ENCODE assay signal across 14 cellular contexts in the genomic region with DNA sequence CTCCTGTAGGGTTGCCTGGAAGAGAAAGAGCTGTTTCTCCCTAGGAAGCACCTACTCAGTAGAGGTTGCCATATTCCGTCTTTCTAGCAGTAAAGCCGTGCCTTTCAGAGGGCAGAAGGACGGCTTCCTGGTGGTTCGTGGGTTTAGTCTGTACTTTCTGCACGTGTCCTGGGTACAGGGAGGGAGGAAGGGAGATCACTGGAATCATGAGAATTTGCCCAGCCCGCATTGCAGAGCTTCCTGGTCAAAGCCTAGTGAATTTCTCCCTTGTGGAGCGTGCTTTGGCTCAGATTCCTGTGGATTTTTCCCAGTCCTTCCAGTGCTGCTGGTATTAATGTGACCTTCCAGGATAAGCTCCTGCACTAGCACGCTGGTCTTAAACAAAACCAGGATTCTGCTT. TPM values are rescaled to one million over a fixed set of nuclear protein-coding genes. Genes with fewer than 3 reads are reported as not detected.
DNase-seq lines count a peak whose midpoint lies in the region; ATAC-seq and TF ChIP-seq lines count a peak whose summit lies in the region.
"Had no signal": no experiment of that assay in that cellular context is flagged by ENCODE, and none has a peak within 500 bp of the region (broad histone marks: within the 10 kb centered on the region; RNA-seq: fewer than 3 reads in every experiment).

No MANE protein-coding gene starts in this region.

- POLR2A ChIA-PET in GM10248 (lab: Yijun Ruan, JAX) = no interaction called here

- 0 out of 2 replicates have a peak overlapping the region, but pooled peaks have one; percentile 1 for H3K9ac ChIP-seq in HUES64 (ENCODE audit: low read depth, low read length)
- no peak overlapping the region for H3K9ac ChIP-seq in mesendoderm (ENCODE audit: low read length)
- H3K9ac ChIP-seq: BLaER1 had no signal

- H3K23ac ChIP-seq in mesendoderm (ENCODE audit: low read length) = no peak overlapping the region

- no peak overlapping the region for H3K4me2 ChIP-seq in mesendoderm (ENCODE audit: low read length)
- H3K4me2 ChIP-seq: BLaER1 had no signal

- no peaks in the 10 kb centered on the region for H3K36me3 Mint-ChIP-seq in chondrocyte (ENCODE audit: low read depth)
- H3K36me3 Mint-ChIP-seq in stimulated activated naive B cell treated with anti-CD40 and anti-IgM and Interleukin-4, amounts not matched to agents 10 μg/mL and 1 μg/mL and 100 μg/mL, for 72 hours = no peaks in the 10 kb centered on the region
- H3K36me3 Mint-ChIP-seq: stimulated activated memory B cell treated with anti-CD40 and anti-IgM and Interleukin-4, amounts not matched to agents 10 μg/mL and 1 μg/mL and 100 μg/mL, for 72 hours; T-cell had no signal

- no peak for ATAC-seq in stimulated activated naive B cell treated with anti-CD40 and anti-IgM and Interleukin-4, amounts not matched to agents 10 μg/mL and 1 μg/mL and 100 μg/mL, for 72 hours (replicated peaks)
- ATAC-seq: stimulated activated memory B cell treated with anti-CD40 and anti-IgM and Interleukin-4, amounts not matched to agents 10 μg/mL and 1 μg/mL and 100 μg/mL, for 72 hours; T-cell had no signal

- H3K27me3 Mint-ChIP-seq in chondrocyte (ENCODE audit: low read depth) = no peaks in the 10 kb centered on the region
- H3K27me3 Mint-ChIP-seq in stimulated activated naive B cell treated with anti-CD40 and anti-IgM and Interleukin-4, amounts not matched to agents 10 μg/mL and 1 μg/mL and 100 μg/mL, for 72 hours = peaks cover 5 to 9% of the 10 kb centered on the region in 2 donors
- H3K27me3 Mint-ChIP-seq: activated CD4-positive, alpha-beta T cell treated with anti-CD3 and anti-CD28 coated beads, Interleukin-2, amount 10 ng/mL, durations not matched to agents 24 days and 14 days; T-cell had no signal

- H3K4ac ChIP-seq in mesendoderm (ENCODE audit: low read depth, low read length) = no peak overlapping the region

- no peak overlapping the region for H2BK120ac ChIP-seq in mesendoderm (ENCODE audit: low read depth, low read length)

- no peak overlapping the region for H4K8ac ChIP-seq in mesendoderm (ENCODE audit: low read depth, low read length)

- H3K27ac Mint-ChIP-seq in chondrocyte (ENCODE audit: unreplicated experiment) = peak overlapping the region; percentile 86
- H3K27ac Mint-ChIP-seq in stimulated activated naive B cell treated with anti-CD40 and anti-IgM and Interleukin-4, amounts not matched to agents 10 μg/mL and 1 μg/mL and 100 μg/mL, for 72 hours = no peak overlapping the region
- H3K27ac Mint-ChIP-seq: stimulated activated memory B cell treated with anti-CD40 and anti-IgM and Interleukin-4, amounts not matched to agents 10 μg/mL and 1 μg/mL and 100 μg/mL, for 72 hours; T-cell had no signal

- no peak overlapping the region for H4K5ac ChIP-seq in mesendoderm (ENCODE audit: low read length)

- H3K27ac ChIP-seq in ACC112 (ENCODE audit: low read depth, low read length) (peak overlapping the region; percentile 84), HUES64 (ENCODE audit: low read depth, low read length) (no peak overlapping the region), mesendoderm (ENCODE audit: low read depth, low read length) (no peak overlapping the region)
- H3K27ac ChIP-seq: BLaER1 had no signal

- no peak overlapping the region for H3K4me3 Mint-ChIP-seq in chondrocyte (ENCODE audit: unreplicated experiment)
- H3K4me3 Mint-ChIP-seq in stimulated activated naive B cell treated with anti-CD40 and anti-IgM and Interleukin-4, amounts not matched to agents 10 μg/mL and 1 μg/mL and 100 μg/mL, for 72 hours = no peak overlapping the region
- H3K4me3 Mint-ChIP-seq: activated CD4-positive, alpha-beta T cell treated with anti-CD3 and anti-CD28 coated beads, Interleukin-2, amount 10 ng/mL, durations not matched to agents 24 days and 14 days; stimulated activated memory B cell treated with anti-CD40 and anti-IgM and Interleukin-4, amounts not matched to agents 10 μg/mL and 1 μg/mL and 100 μg/mL, for 72 hours; T-cell had no signal

- H3K18ac ChIP-seq in mesendoderm (ENCODE audit: low read length) = peak overlapping the region; percentile 53

- peaks cover 27% of the 10 kb centered on the region for H3K4me1 Mint-ChIP-seq in chondrocyte (ENCODE audit: low read depth)
- peaks cover 15 to 17% of the 10 kb centered on the region in 2 donors for H3K4me1 Mint-ChIP-seq in stimulated activated naive B cell treated with anti-CD40 and anti-IgM and Interleukin-4, amounts not matched to agents 10 μg/mL and 1 μg/mL and 100 μg/mL, for 72 hours

- TF ChIP-seq CTCF in chondrocyte (IDR thresholded peaks at IDR 0.05) (no peak), GM10248 (IDR thresholded peaks at IDR 0.05; ENCODE audit: control extremely low read depth, extremely low read depth, low read depth, missing control alignments) (no peak), BE2C (IDR thresholded peaks at IDR 0.05; ENCODE audit: low read depth, low read length) (no peak)

- H2AK5ac ChIP-seq in mesendoderm (ENCODE audit: low read length) = no peak overlapping the region

- H3K36me3 ChIP-seq in ACC112 (ENCODE audit: insufficient read depth, low read length) (no peaks in the 10 kb centered on the region), HUES64 (ENCODE audit: insufficient read depth, low read length) (no peaks in the 10 kb centered on the region), mesendoderm (ENCODE audit: control insufficient read depth, insufficient read depth, low read length) (no peaks in the 10 kb centered on the region), BE2C (no peaks in the 10 kb centered on the region)

- peaks cover 24% of the 10 kb centered on the region for H3K4me1 ChIP-seq in ACC112 (ENCODE audit: control insufficient read depth, insufficient read depth, low read length, unreplicated experiment)
- peaks cover 16% of the 10 kb centered on the region for H3K4me1 ChIP-seq in HUES64 (ENCODE audit: insufficient read depth, low read length)
- peaks cover 2% of the 10 kb centered on the region for H3K4me1 ChIP-seq in mesendoderm (ENCODE audit: control insufficient read depth, low read depth, low read length)
- H3K4me1 ChIP-seq in BE2C = peaks cover 18% of the 10 kb centered on the region

- H3K79me1 ChIP-seq in mesendoderm (ENCODE audit: low read length) = peaks cover 7% of the 10 kb centered on the region

- no peak overlapping the region for H2BK5ac ChIP-seq in mesendoderm (ENCODE audit: low read length)

- H3K4me3 ChIP-seq in ACC112 (ENCODE audit: low read depth, low read length) (no peak overlapping the region), HUES64 (ENCODE audit: low read length) (no peak overlapping the region), mesendoderm (ENCODE audit: low read length) (no peak overlapping the region), BE2C (ENCODE audit: low read depth, low read length) (no peak overlapping the region)
- H3K4me3 ChIP-seq: BLaER1 had no signal

- H2AFZ ChIP-seq in ACC112 (ENCODE audit: low read length, unreplicated experiment) = peak overlapping the region; percentile 39

- CTCF ChIA-PET in GM10248 (lab: Yijun Ruan, JAX) = interaction anchor here (0.9 to 8.2 kb wide), 11 partner anchors 10 to 364 kb away, joined by 3 to 131 read pairs (median 4); no protein-coding TSS in a partner anchor

- H3K9me3 ChIP-seq in HUES64 (ENCODE audit: insufficient read depth, low read depth, low read length) (no peaks in the 10 kb centered on the region), BE2C (no peaks in the 10 kb centered on the region)
- H3K9me3 ChIP-seq: BLaER1 had no signal

- H2BK15ac ChIP-seq in mesendoderm (replicated peaks; ENCODE audit: low read depth) = no peak overlapping the region

- H3K27me3 ChIP-seq in ACC112 (ENCODE audit: insufficient read depth, low read length) (no peaks in the 10 kb centered on the region), HUES64 (ENCODE audit: insufficient read depth, low read length) (no peaks in the 10 kb centered on the region), mesendoderm (ENCODE audit: insufficient read depth, low read length, poor library complexity) (no peaks in the 10 kb centered on the region), BE2C (no peaks in the 10 kb centered on the region)
- H3K27me3 ChIP-seq: BLaER1 had no signal

- 83% methylated on average over 8 of the region's 8 CpGs for WGBS in HUES64
- WGBS in mesendoderm (ENCODE audit: extremely low coverage, insufficient coverage, low lambda C conversion rate) = no CpG with 5 or more reads among the region's 8 CpGs

- H3K79me2 ChIP-seq in ACC112 (ENCODE audit: control insufficient read depth, insufficient read depth, low read length, unreplicated experiment) (no peaks in the 10 kb centered on the region), mesendoderm (ENCODE audit: control insufficient read depth, insufficient read depth, low read length) (no peaks in the 10 kb centered on the region)

- H3K56ac ChIP-seq in mesendoderm (ENCODE audit: low read length) = peak overlapping the region; percentile 2

- no peaks in the 10 kb centered on the region for H3K9me3 Mint-ChIP-seq in chondrocyte (ENCODE audit: low read depth)
- H3K9me3 Mint-ChIP-seq in stimulated activated naive B cell treated with anti-CD40 and anti-IgM and Interleukin-4, amounts not matched to agents 10 μg/mL and 1 μg/mL and 100 μg/mL, for 72 hours = no peaks in the 10 kb centered on the region
- H3K9me3 Mint-ChIP-seq: activated CD4-positive, alpha-beta T cell treated with anti-CD3 and anti-CD28 coated beads, Interleukin-2, amount 10 ng/mL, durations not matched to agents 24 days and 14 days; stimulated activated memory B cell treated with anti-CD40 and anti-IgM and Interleukin-4, amounts not matched to agents 10 μg/mL and 1 μg/mL and 100 μg/mL, for 72 hours; T-cell had no signal

- DNase-seq in chondrocyte (ENCODE audit: low spot score) = no peak
- DNase-seq in mesendoderm = no peak
- no peak for DNase-seq in stimulated activated naive B cell treated with anti-CD40 and anti-IgM and Interleukin-4, amounts not matched to agents 10 μg/mL and 1 μg/mL and 100 μg/mL, for 72 hours
- no peak for DNase-seq in 8988T
- no peak for DNase-seq in GM10248 (ENCODE audit: extremely low spot score)
- no peak for DNase-seq in BE2C
- DNase-seq: activated CD4-positive, alpha-beta T cell treated with anti-CD3 and anti-CD28 coated beads, Interleukin-2, amount 10 ng/mL, durations not matched to agents 24 days and 14 days; Kasumi-1; NCI-H2107; T-cell had no signal

RNA-seq across cellular contexts. Expression of gene GRAMD1B, which starts 44.9 kb away (rescaled TPM):
- polyA plus RNA-seq in HUES64 (2013, experiment 1 of 2) = 8.1 TPM
- 9.3 TPM for polyA plus RNA-seq in HUES64 (2013, experiment 2 of 2)
- 0.99 to 2.2 TPM (median 1.6 TPM) in 3 replicates for total RNA-seq in chondrocyte
- polyA plus RNA-seq in mesendoderm (2013, experiment 1 of 2) = 5.0 TPM
- polyA plus RNA-seq in mesendoderm (2013, experiment 2 of 2) = 5.0 TPM
- 19.7 TPM for polyA plus RNA-seq in BE2C (2012; ENCODE audit: insufficient read depth, insufficient read length, low read depth)
